Comparison of ENCODE assay signal across 18 cellular contexts in genomic region chr14:26773906-26774593, GRCh38.
"Had no signal": no experiment of that assay in that cellular context is flagged by ENCODE, and none has a peak within 500 bp of the region (broad histone marks: within the 10 kb centered on the region; RNA-seq: fewer than 3 reads in every experiment).

No MANE protein-coding gene starts in this region.

- H3K36me3 ChIP-seq: sigmoid colon, upper lobe of left lung had no signal

- H3K27me3 ChIP-seq: sigmoid colon, upper lobe of left lung had no signal

- DNase-seq: activated B cell treated with CpG ODN at 0.5 μM for 24 hours; activated CD4-positive, alpha-beta T cell treated with anti-CD3 and anti-CD28 coated beads, Interleukin-2, amount 10 ng/mL, durations not matched to agents 24 days and 14 days; activated naive CD4-positive, alpha-beta T cell treated with anti-CD3 and anti-CD28 coated beads for 36 hours; effector memory CD4-positive, alpha-beta T cell; foreskin fibroblast; immature natural killer cell; mesenchymal stem cell; occipital lobe; sigmoid colon; stimulated activated CD4-positive, alpha-beta T cell treated with anti-CD3 and anti-CD28 coated beads, Interleukin-2, amount 100 ng/mL, for 24 hours; stimulated activated naive B cell treated with anti-CD40 and anti-IgM and Interleukin-4, amounts not matched to agents 10 μg/mL and 1 μg/mL and 100 μg/mL, for 72 hours; substantia nigra; T-helper 17 cell had no signal

- H3K4me3 ChIP-seq: coronary artery, sigmoid colon, upper lobe of left lung had no signal

- H3K9me3 ChIP-seq: sigmoid colon, upper lobe of left lung had no signal

- H3K27ac ChIP-seq: coronary artery, sigmoid colon, upper lobe of left lung had no signal

- ATAC-seq: esophagus mucosa; left lobe of liver; natural killer cell treated with Interleukin-12 subunit alpha and Interleukin-12 subunit beta and Interleukin-15 and Interleukin-18, amount 100 ng/mL, for 72 hours; stimulated activated naive B cell treated with anti-CD40 and anti-IgM and Interleukin-4, amounts not matched to agents 10 μg/mL and 1 μg/mL and 100 μg/mL, for 72 hours; T-helper 17 cell had no signal
